21 cellular contexts compared by ENCODE assay signal in the genomic region with DNA sequence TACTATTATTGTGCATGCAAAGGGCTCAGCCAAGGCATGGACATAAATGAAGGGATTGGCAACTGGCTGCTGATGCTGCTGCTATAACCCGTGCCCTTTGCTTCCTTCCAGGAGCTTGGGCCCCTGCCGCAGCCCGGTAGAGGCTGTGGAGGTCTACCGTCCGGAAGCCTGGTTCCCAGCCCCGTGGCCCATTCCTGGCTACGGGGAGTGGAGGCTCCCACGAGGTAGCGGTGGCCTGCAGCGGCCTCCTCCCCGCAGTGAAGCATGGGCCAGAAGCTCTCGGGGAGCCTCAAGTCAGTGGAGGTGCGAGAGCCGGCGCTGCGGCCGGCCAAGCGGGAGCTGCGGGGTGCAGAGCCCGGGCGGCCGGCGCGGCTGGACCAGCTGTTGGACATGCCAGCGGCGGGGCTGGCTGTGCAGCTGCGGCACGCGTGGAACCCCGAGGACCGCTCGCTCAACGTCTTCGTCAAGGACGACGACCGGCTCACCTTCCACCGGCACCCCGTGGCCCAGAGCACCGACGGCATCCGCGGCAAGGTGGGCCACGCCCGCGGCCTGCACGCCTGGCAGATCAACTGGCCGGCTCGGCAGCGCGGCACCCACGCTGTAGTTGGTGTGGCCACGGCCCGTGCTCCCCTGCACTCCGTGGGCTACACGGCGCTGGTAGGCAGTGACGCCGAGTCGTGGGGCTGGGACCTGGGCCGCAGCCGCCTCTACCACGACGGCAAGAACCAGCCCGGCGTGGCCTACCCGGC. TPM values are rescaled to one million over a fixed set of nuclear protein-coding genes. Genes with fewer than 3 reads are reported as not detected.
DNase-seq lines count a peak whose midpoint lies in the region; TF ChIP-seq lines count a peak whose summit lies in the region.
"Had no signal": no experiment of that assay in that cellular context is flagged by ENCODE, and none has a peak within 500 bp of the region (broad histone marks: within the 10 kb centered on the region; RNA-seq: fewer than 3 reads in every experiment).

No MANE protein-coding gene starts in this region.

- 96% methylated on average over 62 of the region's 67 CpGs for WGBS in mesenchymal stem cell
- 96% methylated on average over 67 of the region's 67 CpGs for WGBS in sigmoid colon, 2 donors

- POLR2A ChIA-PET in activated CD4-positive, alpha-beta memory T cell treated with anti-CD3 and anti-CD28 coated beads for 36 hours (lab: Charles Lee) = no interaction called here

- intact Hi-C loops in sigmoid colon (cut with DNase I) = no loop called here
- intact Hi-C loops in breast epithelium (cut with DNase I; ENCODE audit: low total_unique reads) = no loop called here
- intact Hi-C loops in activated CD4-positive, alpha-beta memory T cell treated with anti-CD3 and anti-CD28 coated beads for 36 hours (cut with micrococcal nuclease) = no loop called here

- H3K4me1 ChIP-seq in mesenchymal stem cell (ENCODE audit: control insufficient read depth, insufficient read depth, low read depth, low read length) = peaks cover 10% of the 10 kb centered on the region
- no peaks in the 10 kb centered on the region for H3K4me1 ChIP-seq in sigmoid colon
- no peaks in the 10 kb centered on the region for H3K4me1 ChIP-seq in breast epithelium

- H3K27ac ChIP-seq in coronary artery = no peak overlapping the region
- H3K27ac ChIP-seq in mesenchymal stem cell (ENCODE audit: low read length, poor library complexity, severe bottlenecking) = no peak overlapping the region
- no peak overlapping the region for H3K27ac ChIP-seq in sigmoid colon
- no peak overlapping the region for H3K27ac ChIP-seq in breast epithelium
- H3K27ac ChIP-seq: BLaER1 had no signal

- H3K23ac ChIP-seq in mesenchymal stem cell (ENCODE audit: low read length in 2 of 2) = no peak overlapping the region

- no peak overlapping the region for H2BK15ac ChIP-seq in mesenchymal stem cell (ENCODE audit: low read depth, poor library complexity, severe bottlenecking)

- H2BK120ac ChIP-seq in mesenchymal stem cell (ENCODE audit: low read depth, low read length) = no peak overlapping the region

- H2AFZ ChIP-seq in mesenchymal stem cell (ENCODE audit: low read depth, low read length) = no peak overlapping the region

- H3K18ac ChIP-seq in mesenchymal stem cell (ENCODE audit: low read depth in 1 of 2, low read length in 2 of 2) = no peak overlapping the region

- no peak overlapping the region for H3K14ac ChIP-seq in mesenchymal stem cell (ENCODE audit: low read length in 2 of 2)

- H3K9ac ChIP-seq in mesenchymal stem cell (ENCODE audit: low read length) = no peak overlapping the region
- H3K9ac ChIP-seq: BLaER1 had no signal

- H3K36me3 ChIP-seq in H7 (replicated peaks; ENCODE audit: control insufficient read depth, insufficient read depth, low read length) (no peaks in the 10 kb centered on the region), mesenchymal stem cell (ENCODE audit: control insufficient read depth in 1 of 2, insufficient read depth in 2 of 2, low read depth in 1 of 2, low read length in 2 of 2) (no peaks in the 10 kb centered on the region), sigmoid colon (no peaks in the 10 kb centered on the region), breast epithelium (no peaks in the 10 kb centered on the region)
- H3K36me3 ChIP-seq: BLaER1 had no signal

- H4K91ac ChIP-seq in mesenchymal stem cell (ENCODE audit: low read length) = peak overlapping the region; percentile 40

- H3K9me3 Mint-ChIP-seq in activated CD4-positive, alpha-beta memory T cell treated with anti-CD3 and anti-CD28 coated beads for 36 hours = no peaks in the 10 kb centered on the region
- H3K9me3 Mint-ChIP-seq: HFFc6 had no signal

- peak overlapping the region; percentile 9 for H4K8ac ChIP-seq in mesenchymal stem cell (ENCODE audit: low read length)

- no peak overlapping the region for H3K4me2 ChIP-seq in mesenchymal stem cell (ENCODE audit: low read length, poor library complexity, severe bottlenecking)
- H3K4me2 ChIP-seq: BLaER1 had no signal

- H3K4ac ChIP-seq in mesenchymal stem cell (ENCODE audit: low read depth in 1 of 2, low read length in 2 of 2) = no peak overlapping the region

- no peak for TF ChIP-seq EP300 in sigmoid colon (IDR thresholded peaks at IDR 0.05)

- DNase-seq in H7 (peak; percentile 14), coronary artery (ENCODE audit: low spot score) (peak; percentile 29), mesenchymal stem cell (no peak), sigmoid colon (peak; percentile 33), breast epithelium (ENCODE audit: low spot score in 2 of 2) (no peak), superior temporal gyrus (ENCODE audit: extremely low spot score) (no peak)
- DNase-seq in activated CD4-positive, alpha-beta T cell treated with anti-CD3 and anti-CD28 coated beads for 4 hours = no peak
- DNase-seq in activated CD4-positive, alpha-beta memory T cell treated with anti-CD3 and anti-CD28 coated beads for 36 hours = no peak
- DNase-seq: CD4-positive, alpha-beta memory T cell; DMS153; HFFc6; KG1; NCI-H1105 treated with DMSO at 0.1 percent for 48 hours; NCI-H1694; NCI-H2081 treated with DMSO at 0.1 percent for 48 hours; NK-92 treated with Interleukin-12 subunit alpha and Interleukin-12 subunit beta, amount 100 ng/mL, for 24 hours; OCI-M1; Right ventricle myocardium superior had no signal

- no peak overlapping the region for H2AK5ac ChIP-seq in mesenchymal stem cell (ENCODE audit: low read length, severe bottlenecking)

- TF ChIP-seq CTCF in coronary artery (IDR thresholded peaks at IDR 0.05) (no peak), sigmoid colon (IDR thresholded peaks at IDR 0.05) (no peak), breast epithelium (IDR thresholded peaks at IDR 0.05) (no peak)

- no peak overlapping the region for H2BK12ac ChIP-seq in mesenchymal stem cell (ENCODE audit: low read length in 2 of 2)

- H3K9me3 ChIP-seq in mesenchymal stem cell (ENCODE audit: control insufficient read depth, low read length) (no peaks in the 10 kb centered on the region), sigmoid colon (no peaks in the 10 kb centered on the region), breast epithelium (no peaks in the 10 kb centered on the region)

- no peak for TF ChIP-seq POLR2A in sigmoid colon (IDR thresholded peaks at IDR 0.05)
- no peak for TF ChIP-seq POLR2A in breast epithelium (IDR thresholded peaks at IDR 0.05)

- peaks cover 4% of the 10 kb centered on the region for H3K27me3 Mint-ChIP-seq in activated CD4-positive, alpha-beta memory T cell treated with anti-CD3 and anti-CD28 coated beads for 36 hours

- H3K27ac Mint-ChIP-seq in activated CD4-positive, alpha-beta memory T cell treated with anti-CD3 and anti-CD28 coated beads for 36 hours = no peak overlapping the region
- H3K27ac Mint-ChIP-seq: CD4-positive, alpha-beta memory T cell; HFFc6 had no signal

- no peak overlapping the region for H3K4me3 Mint-ChIP-seq in activated CD4-positive, alpha-beta memory T cell treated with anti-CD3 and anti-CD28 coated beads for 36 hours
- H3K4me3 Mint-ChIP-seq: CD4-positive, alpha-beta memory T cell; HFFc6 had no signal

- H3K4me3 ChIP-seq in H7 (ENCODE audit: insufficient read depth, low read depth, low read length) = no peak overlapping the region
- H3K4me3 ChIP-seq in coronary artery = no peak overlapping the region
- H3K4me3 ChIP-seq in mesenchymal stem cell (ENCODE audit: insufficient read depth in 1 of 2, low read depth in 1 of 2, low read length in 2 of 2) = peak overlapping the region in 1 of 2 experiments; percentile 11
- H3K4me3 ChIP-seq in sigmoid colon = no peak overlapping the region
- no peak overlapping the region for H3K4me3 ChIP-seq in breast epithelium
- H3K4me3 ChIP-seq: BLaER1, GM12878 had no signal

- H3K36me3 Mint-ChIP-seq in activated CD4-positive, alpha-beta memory T cell treated with anti-CD3 and anti-CD28 coated beads for 36 hours = no peaks in the 10 kb centered on the region
- H3K36me3 Mint-ChIP-seq: CD4-positive, alpha-beta memory T cell had no signal

- no peaks in the 10 kb centered on the region for H3K4me1 Mint-ChIP-seq in activated CD4-positive, alpha-beta memory T cell treated with anti-CD3 and anti-CD28 coated beads for 36 hours (ENCODE audit: low read depth)
- H3K4me1 Mint-ChIP-seq: CD4-positive, alpha-beta memory T cell had no signal

- H2BK5ac ChIP-seq in mesenchymal stem cell (ENCODE audit: low read depth, low read length, poor library complexity, severe bottlenecking) = no peak overlapping the region

- H3K27me3 ChIP-seq in H7 (ENCODE audit: control insufficient read depth, insufficient read depth, low read length) = no peaks in the 10 kb centered on the region
- H3K27me3 ChIP-seq in mesenchymal stem cell (ENCODE audit: control insufficient read depth in 1 of 2, insufficient read depth in 1 of 2, low read length in 2 of 2) = peaks cover 9 to 25% of the 10 kb centered on the region in 2 experiments
- H3K27me3 ChIP-seq in sigmoid colon = no peaks in the 10 kb centered on the region
- H3K27me3 ChIP-seq in breast epithelium = no peaks in the 10 kb centered on the region
- H3K27me3 ChIP-seq: BLaER1 had no signal

- CTCF ChIA-PET in activated CD4-positive, alpha-beta memory T cell treated with anti-CD3 and anti-CD28 coated beads for 36 hours (lab: Charles Lee) = no interaction called here

- H3K79me1 ChIP-seq in mesenchymal stem cell (replicated peaks; ENCODE audit: low read length, poor library complexity, severe bottlenecking) = no peaks in the 10 kb centered on the region

RNA-seq across cellular contexts. Expression of gene SPSB4, which starts 14.9 kb away (rescaled TPM):
- total RNA-seq in H7 (2014; rRNA removed; shearing (Covaris generic)) = 35.1 and 35.6 TPM in 2 replicates
- polyA plus RNA-seq in mesenchymal stem cell (2013, experiment 1 of 2) = not detected
- not detected for polyA plus RNA-seq in mesenchymal stem cell (2013, experiment 2 of 2)
- total RNA-seq in sigmoid colon (1 to 10 TPM in 2 of 4 donors, under 1 TPM in 2; 0.16 to 1.4 (median 0.67) TPM), breast epithelium (1 to 10 TPM in 1 of 3 donors, not detected in 2; 1.3 TPM)
- polyA plus RNA-seq in sigmoid colon = under 1 TPM in 2 of 3 donors, not detected in 1; 0.10 to 0.60 TPM
- not detected for total RNA-seq in activated CD4-positive, alpha-beta memory T cell treated with anti-CD3 and anti-CD28 coated beads for 36 hours
- total RNA-seq: CD4-positive, alpha-beta memory T cell; GM12878; HFFc6; HT-29 had no signal
- polyA plus RNA-seq: CD4-positive, alpha-beta memory T cell; GM12878 had no signal

Comparison
In these comparisons a context has a peak if more than half of its experiments do, and no peak if none do; other contexts are left out.
1. DNase-seq: peak in H7 (single experiment), coronary artery (single experiment) and sigmoid colon (single experiment); none in mesenchymal stem cell (single experiment), activated CD4-positive, alpha-beta T cell treated with anti-CD3 and anti-CD28 coated beads for 4 hours (0 of 2), breast epithelium (0 of 2), activated CD4-positive, alpha-beta memory T cell treated with anti-CD3 and anti-CD28 coated beads for 36 hours (single experiment) and superior temporal gyrus (single experiment).
2. RNA of gene SPSB4, which starts 14.9 kb away (total RNA-seq): 35.1 to 35.6 TPM in H7; 0.16 to 1.4 TPM in sigmoid colon, 1.3 TPM in breast epithelium and not detected in activated CD4-positive, alpha-beta memory T cell treated with anti-CD3 and anti-CD28 coated beads for 36 hours; every median in the first group is over 10 times any median in the second.